ENCODE assay signal across 15 cellular contexts in genomic region chr2:10030311-10030736, GRCh38. TPM values are rescaled to one million over a fixed set of nuclear protein-coding genes. Genes with fewer than 3 reads are reported as not detected.
DNase-seq lines count a peak whose midpoint lies in the region; ATAC-seq, FAIRE-seq and TF ChIP-seq lines count a peak whose summit lies in the region.
"Had no signal": no experiment of that assay in that cellular context is flagged by ENCODE, and none has a peak within 500 bp of the region (broad histone marks: within the 10 kb centered on the region; RNA-seq: fewer than 3 reads in every experiment).

No MANE protein-coding gene starts in this region.

- peak overlapping the region in 3 of 11 experiments; percentile 85 to 93 (median 92); a peak in 5 of 22 replicates for H3K27ac ChIP-seq in BLaER1 treated with 17β-estradiol and CSF1 and Interleukin-3, amounts not matched to agents 10 nM and 100 nM
- H3K27ac ChIP-seq in IMR-90 (ENCODE audit: insufficient read depth, low read length) (no peak overlapping the region), HepG2 (ENCODE audit: extremely low read length, insufficient read depth, low read length) (no peak overlapping the region)

- no peak for TF ChIP-seq CTCF in IMR-90 (conservative IDR thresholded peaks at IDR 0.05; ENCODE audit: low read depth, low read length)
- no peak for TF ChIP-seq CTCF in WTC11 (IDR thresholded peaks at IDR 0.05)
- TF ChIP-seq CTCF in HepG2 (CRISPR knock-in tag; IDR thresholded peaks at IDR 0.05), result no peak
- no peak for TF ChIP-seq CTCF in Calu3 (IDR thresholded peaks at IDR 0.05; ENCODE audit: unreplicated experiment)

- H3K4ac ChIP-seq in IMR-90 (ENCODE audit: low read depth, low read length), result no peak overlapping the region

- H3K4me3 ChIP-seq in BLaER1 treated with 17β-estradiol and CSF1 and Interleukin-3, amounts not matched to agents 10 nM and 100 nM, result no peak overlapping the region
- H3K4me3 ChIP-seq in IMR-90 (ENCODE audit: insufficient read depth, low read depth, low read length), result no peak overlapping the region
- H3K4me3 ChIP-seq in HepG2 (replicated peaks in 1 of 3; ENCODE audit: insufficient read depth in 1 of 3, low read depth in 2 of 3, low read length in 3 of 3), result peak overlapping the region in 2 of 3 experiments; percentile 26 to 45; a peak in 4 of 6 replicates
- H3K4me3 ChIP-seq in H7 (ENCODE audit: insufficient read depth, low read depth, low read length), result no peak overlapping the region
- H3K4me3 ChIP-seq: sigmoid colon, transverse colon had no signal

- H3K27me3 ChIP-seq in BLaER1 treated with 17β-estradiol and CSF1 and Interleukin-3, amounts not matched to agents 10 nM and 100 nM, result no peaks in the 10 kb centered on the region
- H3K27me3 ChIP-seq in IMR-90 (ENCODE audit: control insufficient read depth, insufficient read depth, low read length) (no peaks in the 10 kb centered on the region), HepG2 (ENCODE audit: control insufficient read depth in 1 of 2, insufficient read depth in 2 of 2, low read length in 2 of 2) (peaks cover 2 to 55% of the 10 kb centered on the region in 2 experiments; a peak in 4 of 5 replicates), H7 (ENCODE audit: control insufficient read depth, insufficient read depth, low read length) (no peaks in the 10 kb centered on the region)
- H3K27me3 ChIP-seq: dorsolateral prefrontal cortex, sigmoid colon, transverse colon had no signal

- H3K56ac ChIP-seq in IMR-90 (ENCODE audit: extremely low read depth, insufficient read depth, low read length), result no peak overlapping the region

- no peak overlapping the region for H2BK15ac ChIP-seq in IMR-90 (ENCODE audit: low read depth, low read length)

- no peak overlapping the region for H4K5ac ChIP-seq in IMR-90 (ENCODE audit: low read depth, low read length)

- H3K4me1 Mint-ChIP-seq in WTC11, result peaks cover 19% of the 10 kb centered on the region
- H3K4me1 Mint-ChIP-seq in Calu3 (ENCODE audit: low read depth, unreplicated experiment), result no peaks in the 10 kb centered on the region

- POLR2A ChIA-PET in IMR-90 (lab: Charles Lee; ENCODE audit: unreplicated experiment), result no interaction called here
- POLR2A ChIA-PET in WTC11 (lab: Charles Lee), result interaction anchor here (0.9 kb wide), 1 partner anchor 13 kb away, joined by 3 read pairs; no protein-coding TSS in a partner anchor
- POLR2A ChIA-PET in HepG2 (lab: Yijun Ruan, JAX), result interaction anchor here (1.2 to 2.8 kb wide), 5 partner anchors 9 to 187 kb away, joined by 3 to 11 read pairs (median 5); partner anchors contain the start of genes KLF11 and TAF1B

- no TSS peak for BruUV-seq in IMR-90 (replicated peaks; lab: Mats Ljungman, UMichigan)
- no TSS peak for BruUV-seq in HepG2 (replicated peaks; lab: Mats Ljungman, UMichigan)
- BruUV-seq in Calu3 (replicated peaks; lab: Mats Ljungman, UMichigan), result no TSS peak

- no peak overlapping the region for H4K8ac ChIP-seq in IMR-90 (ENCODE audit: low read depth in 2 of 2, low read length in 2 of 2)

- H2AFZ ChIP-seq in IMR-90 (replicated peaks; ENCODE audit: low read length, poor library complexity) (peak overlapping the region; percentile 33), HepG2 (ENCODE audit: low read length) (no peak overlapping the region)

- CTCF ChIA-PET in IMR-90 (lab: Yijun Ruan, JAX) (no interaction called here), WTC11 (lab: Charles Lee) (interaction anchor here (1.1 to 4.4 kb wide), 4 partner anchors 18 to 231 kb away, joined by 3 to 35 read pairs (median 7); no protein-coding TSS in a partner anchor), HepG2 (lab: Yijun Ruan, JAX; ENCODE audit: low intra/inter-chr PET ratio, low total read pairs) (interaction anchor here (0.6 kb wide), 1 partner anchor 231 kb away, joined by 3 read pairs; no protein-coding TSS in a partner anchor), Calu3 (lab: Charles Lee) (no interaction called here)

- TF ChIP-seq EP300 in HepG2 (IDR thresholded peaks at IDR 0.05; ENCODE audit: low read depth in 2 of 2, low read length in 2 of 2), result no peak
- no peak for TF ChIP-seq EP300 in HepG2 (CRISPR knock-in tag; IDR thresholded peaks at IDR 0.05; ENCODE audit: borderline replicate concordance)

- no peaks in the 10 kb centered on the region for H3K79me2 ChIP-seq in HepG2 (ENCODE audit: insufficient read depth, low read length)

- DNase-seq in IMR-90, result no peak
- no peak for DNase-seq in WTC11 (ENCODE audit: low spot score)
- DNase-seq in HepG2 (ENCODE audit: low spot score), result peak; percentile 61
- no peak for DNase-seq in frontal cortex (ENCODE audit: low spot score in 2 of 2)
- DNase-seq in Calu3, result no peak
- DNase-seq in H7, result no peak
- DNase-seq: activated CD4-positive, alpha-beta T cell treated with anti-CD3 and anti-CD28 coated beads, Interleukin-2, amount 50 U/mL, for 48 hours; dorsolateral prefrontal cortex; KG1; NCI-H446 treated with DMSO at 0.1 percent for 48 hours; sigmoid colon; transverse colon had no signal

- peak overlapping the region in 6 of 11 experiments; percentile 87 to 98 (median 90); a peak in 12 of 22 replicates for H3K4me2 ChIP-seq in BLaER1 treated with 17β-estradiol and CSF1 and Interleukin-3, amounts not matched to agents 10 nM and 100 nM
- H3K4me2 ChIP-seq in IMR-90 (ENCODE audit: low read depth, low read length) (no peak overlapping the region), HepG2 (ENCODE audit: low read depth, low read length) (peak overlapping the region; percentile 54)

- no peak for TF ChIP-seq POLR2A in IMR-90 (IDR thresholded peaks at IDR 0.05; ENCODE audit: low read depth, low read length)
- no peak for TF ChIP-seq POLR2A in HepG2 (IDR thresholded peaks at IDR 0.05; ENCODE audit: insufficient read depth in 1 of 2, low read depth in 2 of 2, low read length in 2 of 2)

- no peak for TF ChIP-seq RAD21 in IMR-90 (IDR thresholded peaks at IDR 0.05; ENCODE audit: low read length)
- no peak for TF ChIP-seq RAD21 in HepG2 (CRISPR knock-in tag; IDR thresholded peaks at IDR 0.05)

- H3K9me3 ChIP-seq in BLaER1 treated with 17β-estradiol and CSF1 and Interleukin-3, amounts not matched to agents 10 nM and 100 nM (replicated peaks in 1 of 11), result no peaks in the 10 kb centered on the region
- H3K9me3 ChIP-seq in IMR-90 (ENCODE audit: control insufficient read depth, insufficient read depth, low read length), result peaks cover 2% of the 10 kb centered on the region; the same call in 1 of the 2 replicates
- no peaks in the 10 kb centered on the region for H3K9me3 ChIP-seq in HepG2 (ENCODE audit: low read length)
- H3K9me3 ChIP-seq: sigmoid colon, transverse colon had no signal

- in situ Hi-C loops in IMR-90 (cut with MboI; ENCODE audit: low sequenced_read_pairs) (no loop called here), HepG2 (cut with HindIII; ENCODE audit: extremely low pct_ligation_motif_present, low pct_unique_long_range_greater_than_20kb) (no loop called here)

- no peaks in the 10 kb centered on the region for H3K36me3 ChIP-seq in BLaER1 treated with 17β-estradiol and CSF1 and Interleukin-3, amounts not matched to agents 10 nM and 100 nM
- H3K36me3 ChIP-seq in IMR-90 (ENCODE audit: control insufficient read depth, insufficient read depth, low read length), result no peaks in the 10 kb centered on the region
- no peaks in the 10 kb centered on the region for H3K36me3 ChIP-seq in HepG2 (replicated peaks in 1 of 2; ENCODE audit: control insufficient read depth in 1 of 2, insufficient read depth in 2 of 2, low read length in 2 of 2)
- H3K36me3 ChIP-seq in H7 (replicated peaks; ENCODE audit: control insufficient read depth, insufficient read depth, low read length), result no peaks in the 10 kb centered on the region
- H3K36me3 ChIP-seq: sigmoid colon, transverse colon had no signal

- H3K79me1 ChIP-seq in IMR-90 (ENCODE audit: low read depth in 1 of 2, low read length in 2 of 2), result no peaks in the 10 kb centered on the region

- H3K18ac ChIP-seq in IMR-90 (ENCODE audit: low read depth, low read length), result no peak overlapping the region

- H3K4me1 ChIP-seq in BLaER1 treated with 17β-estradiol and CSF1 and Interleukin-3, amounts not matched to agents 10 nM and 100 nM, result peaks cover 32 to 83% (median 51%) of the 10 kb centered on the region in 10 experiments
- no peaks in the 10 kb centered on the region; the same call in 1 of the 2 replicates for H3K4me1 ChIP-seq in IMR-90 (ENCODE audit: control insufficient read depth, insufficient read depth, low read length)
- peaks cover 54% of the 10 kb centered on the region for H3K4me1 ChIP-seq in HepG2 (ENCODE audit: insufficient read depth, low read length)

- no peaks in the 10 kb centered on the region; the same call in 1 of the 2 replicates for H3K9me1 ChIP-seq in IMR-90 (ENCODE audit: insufficient read depth, low read length)

- dilution Hi-C loops in IMR-90 (cut with HindIII; ENCODE audit: low sequenced_read_pairs, unreplicated experiment), result no loop called here

- H2AK9ac ChIP-seq in IMR-90 (replicated peaks; ENCODE audit: low read depth, low read length, poor library complexity), result peak overlapping the region; percentile 1

- H3K14ac ChIP-seq in IMR-90 (replicated peaks; ENCODE audit: low read depth, low read length), result no peak overlapping the region

- no peak overlapping the region for H3K27ac Mint-ChIP-seq in WTC11
- H3K27ac Mint-ChIP-seq in Calu3 (ENCODE audit: unreplicated experiment), result no peak overlapping the region

- H2BK5ac ChIP-seq in IMR-90 (ENCODE audit: low read depth, low read length, poor library complexity, severe bottlenecking), result no peak overlapping the region

- H3K36me3 Mint-ChIP-seq in WTC11 (no peaks in the 10 kb centered on the region), Calu3 (ENCODE audit: insufficient read depth, unreplicated experiment) (no peaks in the 10 kb centered on the region)

- H3K9me3 Mint-ChIP-seq in WTC11 (no peaks in the 10 kb centered on the region), Calu3 (ENCODE audit: low read depth, unreplicated experiment) (no peaks in the 10 kb centered on the region)

- H3K27me3 Mint-ChIP-seq in WTC11 (ENCODE audit: low read depth), result no peaks in the 10 kb centered on the region
- H3K27me3 Mint-ChIP-seq in Calu3 (ENCODE audit: unreplicated experiment), result peaks cover 7% of the 10 kb centered on the region

- no peak overlapping the region for H2BK20ac ChIP-seq in IMR-90 (ENCODE audit: low read depth, low read length)

- no peak overlapping the region for H2AK5ac ChIP-seq in IMR-90 (ENCODE audit: low read depth, low read length)

- H3K23ac ChIP-seq in IMR-90 (ENCODE audit: low read depth, low read length), result no peak overlapping the region

- intact Hi-C loops in IMR-90 (cut with micrococcal nuclease), result no loop called here
- intact Hi-C loops in HepG2 (cut with micrococcal nuclease; ENCODE audit: unreplicated experiment), result no loop called here
- intact Hi-C loops in Calu3 (cut with micrococcal nuclease; ENCODE audit: unreplicated experiment), result no loop called here

- no peaks in the 10 kb centered on the region for H4K20me1 ChIP-seq in BLaER1 treated with 17β-estradiol and CSF1 and Interleukin-3, amounts not matched to agents 10 nM and 100 nM
- no peaks in the 10 kb centered on the region for H4K20me1 ChIP-seq in IMR-90 (ENCODE audit: insufficient read depth, low read length)
- no peaks in the 10 kb centered on the region for H4K20me1 ChIP-seq in HepG2 (ENCODE audit: insufficient read depth, low read length)

- WGBS in IMR-90 (ENCODE audit: extremely low coverage in 2 of 2, insufficient read length in 1 of 2), 2 experiments, result 49% methylated on average over 6 of the region's 9 CpGs; no CpG with 5 or more reads in 1 of the 2 experiments
- 13% methylated on average over 9 of the region's 9 CpGs for WGBS in HepG2 (ENCODE audit: low lambda C conversion rate)

- no peak overlapping the region for H4K91ac ChIP-seq in IMR-90 (ENCODE audit: insufficient read depth, low read depth, low read length)

- ATAC-seq in IMR-90 (ENCODE audit: low read depth), result no peak
- ATAC-seq in WTC11, result no peak
- peak; percentile 14 for ATAC-seq in HepG2
- ATAC-seq in GM21723 (IDR thresholded peaks at IDR 0.05; ENCODE audit: unreplicated experiment), result no peak

- peak overlapping the region in 5 of 11 experiments; percentile 58 to 86 (median 83); a peak in 3 of 22 replicates for H3K9ac ChIP-seq in BLaER1 treated with 17β-estradiol and CSF1 and Interleukin-3, amounts not matched to agents 10 nM and 100 nM
- H3K9ac ChIP-seq in IMR-90 (ENCODE audit: low read depth, low read length) (no peak overlapping the region), HepG2 (ENCODE audit: insufficient read depth, low read depth, low read length) (no peak overlapping the region)

- H3K4me3 Mint-ChIP-seq in WTC11 (no peak overlapping the region), Calu3 (ENCODE audit: low read depth, unreplicated experiment) (no peak overlapping the region)

- FAIRE-seq in HepG2 (lab: Jason Lieb, UNC) (peak; percentile 72), frontal cortex (lab: Jason Lieb, UNC) (no peak)

- no peak overlapping the region for H2BK120ac ChIP-seq in IMR-90 (ENCODE audit: low read depth, low read length)

RNA-seq across cellular contexts. Expression of gene KLF11, which starts 13.0 kb away (rescaled TPM):
- total RNA-seq in IMR-90 (2012; rRNA removed) (2.0 and 2.2 TPM in 2 replicates), WTC11 (2021) (8.8 to 14.4 TPM (median 13.7 TPM) in 3 replicates), HepG2 (2016; rRNA removed; fragmentation: Illumina TruSeq; extraction: Trizol) (2.5 and 3.1 TPM in 2 replicates), frontal cortex (13.0 TPM), Calu3 (2022) (6.9 and 10.5 TPM in 2 replicates)
- polyA plus RNA-seq in IMR-90 (2012; rRNA removed) (2.4 and 2.5 TPM in 2 replicates), HepG2 (2011; rRNA removed) (11.8 and 16.9 TPM in 2 replicates)
- 2.4 TPM in 2 replicates for polyA plus RNA-seq in IMR-90 (2012; cell fraction: cytosol; rRNA removed)
- 2.3 and 3.4 TPM in 2 replicates for polyA plus RNA-seq in IMR-90 (2012; cell fraction: nucleus; rRNA removed; ENCODE audit: low replicate concordance)
- total RNA-seq in HepG2 (2016; cell fraction: cytosol; rRNA removed; fragmentation: Illumina TruSeq; extraction: Trizol; ENCODE audit: low read depth), result 0.53 and 0.71 TPM in 2 replicates
- 2.6 and 2.9 TPM in 2 replicates for total RNA-seq in HepG2 (2016; cell fraction: insoluble cytoplasmic fraction; rRNA removed; fragmentation: Illumina TruSeq; extraction: Trizol)
- 3.0 and 3.1 TPM in 2 replicates for total RNA-seq in HepG2 (2016; cell fraction: membrane; rRNA removed; fragmentation: Illumina TruSeq; extraction: Trizol)
- 2.7 and 3.1 TPM in 2 replicates for total RNA-seq in HepG2 (2016; cell fraction: nucleus; rRNA removed; fragmentation: Illumina TruSeq; extraction: Trizol)
- polyA plus RNA-seq in HepG2 (2011; cell fraction: cytosol; rRNA removed), result 5.0 and 9.2 TPM in 2 replicates
- polyA plus RNA-seq in HepG2 (2011; cell fraction: nucleus; rRNA removed), result 5.8 and 9.5 TPM in 2 replicates
- 8.7 and 11.2 TPM in 2 replicates for polyA plus RNA-seq in HepG2 (2012)
- 0.48 and 0.57 TPM in 2 replicates for polyA plus RNA-seq in HepG2 (2016; cell fraction: cytosol; fragmentation: Illumina TruSeq; extraction: Trizol; ENCODE audit: low read depth)
- polyA plus RNA-seq in HepG2 (2016; cell fraction: insoluble cytoplasmic fraction; fragmentation: Illumina TruSeq; extraction: Trizol; ENCODE audit: low read depth), result 2.9 and 3.2 TPM in 2 replicates
- polyA plus RNA-seq in HepG2 (2016; cell fraction: membrane; fragmentation: Illumina TruSeq; extraction: Trizol; ENCODE audit: low read depth), result 1.8 and 2.0 TPM in 2 replicates
- polyA plus RNA-seq in HepG2 (2016; cell fraction: nucleus; fragmentation: Illumina TruSeq; extraction: Trizol; ENCODE audit: insufficient read depth, low read depth), result 4.8 and 5.6 TPM in 2 replicates
- 22.9 and 78.5 TPM in 2 replicates for polyA minus RNA-seq in HepG2 (2011; rRNA and poly(A)+ RNA removed; ENCODE audit: low replicate concordance)
- polyA minus RNA-seq in HepG2 (2011; cell fraction: cytosol; rRNA and poly(A)+ RNA removed), result 5.3 and 10.4 TPM in 2 replicates
- 7.1 and 10.8 TPM in 2 replicates for polyA minus RNA-seq in HepG2 (2011; cell fraction: nucleus; rRNA and poly(A)+ RNA removed)
- 11.8 and 12.6 TPM in 2 replicates for total RNA-seq in H7 (2014; rRNA removed; shearing (Covaris generic))

RNA-seq across cellular contexts. Expression of gene CYS1, which starts 49.9 kb away (rescaled TPM):
- under 0.01 and 0.28 TPM in 2 replicates for total RNA-seq in IMR-90 (2012; rRNA removed)
- 0.12 and 0.17 TPM in 2 replicates for polyA plus RNA-seq in IMR-90 (2012; rRNA removed)
- 0.17 and 0.27 TPM in 2 replicates for polyA plus RNA-seq in IMR-90 (2012; cell fraction: cytosol; rRNA removed)
- 0.06 and 0.14 TPM in 2 replicates for polyA plus RNA-seq in IMR-90 (2012; cell fraction: nucleus; rRNA removed; ENCODE audit: low replicate concordance)
- 0.85 to 1.2 TPM (median 1.1 TPM) in 3 replicates for total RNA-seq in WTC11 (2021)
- total RNA-seq in HepG2 (2016; rRNA removed; fragmentation: Illumina TruSeq; extraction: Trizol), result not detected in 2 replicates
- total RNA-seq in HepG2 (2016; cell fraction: cytosol; rRNA removed; fragmentation: Illumina TruSeq; extraction: Trizol; ENCODE audit: low read depth), result 0.09 TPM in 1 of 2 replicates, not detected in the other
- total RNA-seq in HepG2 (2016; cell fraction: insoluble cytoplasmic fraction; rRNA removed; fragmentation: Illumina TruSeq; extraction: Trizol), result not detected in 2 replicates
- total RNA-seq in HepG2 (2016; cell fraction: membrane; rRNA removed; fragmentation: Illumina TruSeq; extraction: Trizol), result 0.14 TPM in 1 of 2 replicates, not detected in the other
- not detected in 2 replicates for total RNA-seq in HepG2 (2016; cell fraction: nucleus; rRNA removed; fragmentation: Illumina TruSeq; extraction: Trizol)
- 0.04 TPM in 2 replicates for polyA plus RNA-seq in HepG2 (2011; rRNA removed)
- polyA plus RNA-seq in HepG2 (2011; cell fraction: cytosol; rRNA removed), result 0.04 and 0.12 TPM in 2 replicates
- polyA plus RNA-seq in HepG2 (2011; cell fraction: nucleus; rRNA removed), result 0.03 TPM in 1 of 2 replicates, not detected in the other
- polyA plus RNA-seq in HepG2 (2012), result 0.13 TPM in 1 of 2 replicates, not detected in the other
- not detected in 2 replicates for polyA plus RNA-seq in HepG2 (2016; cell fraction: cytosol; fragmentation: Illumina TruSeq; extraction: Trizol; ENCODE audit: low read depth)
- polyA plus RNA-seq in HepG2 (2016; cell fraction: insoluble cytoplasmic fraction; fragmentation: Illumina TruSeq; extraction: Trizol; ENCODE audit: low read depth), result not detected in 2 replicates
- polyA plus RNA-seq in HepG2 (2016; cell fraction: membrane; fragmentation: Illumina TruSeq; extraction: Trizol; ENCODE audit: low read depth), result not detected in 2 replicates
- not detected in 2 replicates for polyA plus RNA-seq in HepG2 (2016; cell fraction: nucleus; fragmentation: Illumina TruSeq; extraction: Trizol; ENCODE audit: insufficient read depth, low read depth)
- 0.16 TPM in 1 of 2 replicates, not detected in the other for polyA minus RNA-seq in HepG2 (2011; rRNA and poly(A)+ RNA removed; ENCODE audit: low replicate concordance)
- polyA minus RNA-seq in HepG2 (2011; cell fraction: cytosol; rRNA and poly(A)+ RNA removed), result not detected in 2 replicates
- polyA minus RNA-seq in HepG2 (2011; cell fraction: nucleus; rRNA and poly(A)+ RNA removed), result not detected in 2 replicates
- total RNA-seq in frontal cortex, result 0.82 TPM
- total RNA-seq in Calu3 (2022), result 4.8 and 10.0 TPM in 2 replicates
- total RNA-seq in H7 (2014; rRNA removed; shearing (Covaris generic)), result 0.24 and 0.63 TPM in 2 replicates
- total RNA-seq: lung microvascular endothelial cell had no signal

Comparison
In these comparisons a context has a peak if more than half of its experiments do, and no peak if none do; other contexts are left out.
1. H3K4me3 ChIP-seq: peak in HepG2 (2 of 3); none in BLaER1 treated with 17β-estradiol and CSF1 and Interleukin-3, amounts not matched to agents 10 nM and 100 nM (0 of 10), IMR-90 (single experiment) and H7 (single experiment).
2. CTCF ChIA-PET loops: an anchor here in WTC11 (1.1 to 4.4 kb wide) and HepG2 (0.6 kb wide); none called in IMR-90 and Calu3.